ENCODE assay signal across 12 cellular contexts in genomic region chrX:2965965-2966364, GRCh38.
A peak's percentile ranks its signal among the peaks of the same experiment; 100 is the strongest.
DNase-seq lines count a peak whose midpoint lies in the region; ATAC-seq and TF ChIP-seq lines count a peak whose summit lies in the region.
"Had no signal": no experiment of that assay in that cellular context is flagged by ENCODE, and none has a peak within 500 bp of the region (broad histone marks: within the 10 kb centered on the region; RNA-seq: fewer than 3 reads in every experiment).

No MANE protein-coding gene starts in this region.

- H3K4me3 ChIP-seq in epithelial cell of esophagus (ENCODE audit: low read length) (no peak overlapping the region), WERI-Rb-1 (ENCODE audit: low read depth, low read length) (no peak overlapping the region)
- H3K4me3 ChIP-seq: right atrium auricular region had no signal

- H3K36me3 ChIP-seq in WERI-Rb-1, result no peaks in the 10 kb centered on the region
- H3K36me3 ChIP-seq: right atrium auricular region had no signal

- ATAC-seq in GM18498 (IDR thresholded peaks at IDR 0.05; ENCODE audit: unreplicated experiment) (peak; percentile 64), GM21360 (IDR thresholded peaks at IDR 0.05; ENCODE audit: unreplicated experiment) (peak; percentile 89), HG03442 (IDR thresholded peaks at IDR 0.05; ENCODE audit: unreplicated experiment) (peak; percentile 77)

- TF ChIP-seq CTCF in epithelial cell of esophagus (IDR thresholded peaks at IDR 0.05; ENCODE audit: insufficient read depth, low read depth, low read length, missing control alignments), result no peak
- TF ChIP-seq CTCF in WERI-Rb-1 (IDR thresholded peaks at IDR 0.05; ENCODE audit: low read depth, low read length), result no peak

- H3K27ac ChIP-seq in WERI-Rb-1, result no peak overlapping the region
- H3K27ac ChIP-seq: KMS-11, right atrium auricular region had no signal

- H3K27me3 ChIP-seq in WERI-Rb-1 (ENCODE audit: insufficient read depth, low read depth, severe bottlenecking), result peaks cover 25% of the 10 kb centered on the region
- H3K27me3 ChIP-seq: right atrium auricular region had no signal

- DNase-seq in epithelial cell of esophagus (ENCODE audit: low read depth) (peak; percentile 0), NCI-H226 (no peak), WERI-Rb-1 (no peak), NCI-H187 treated with DMSO at 0.1 percent for 48 hours (lab: John Stamatoyannopoulos, UW) (no peak)
- DNase-seq in activated CD8-positive, alpha-beta memory T cell treated with anti-CD3 and anti-CD28 coated beads for 24 hours, result no peak
- DNase-seq: amygdala; effector CD4-positive, alpha-beta T cell had no signal

- no peaks in the 10 kb centered on the region for H3K9me3 ChIP-seq in WERI-Rb-1 (ENCODE audit: severe bottlenecking)
- H3K9me3 ChIP-seq: right atrium auricular region had no signal
